ENCODE assay signal across 23 cellular contexts in the genomic region with DNA sequence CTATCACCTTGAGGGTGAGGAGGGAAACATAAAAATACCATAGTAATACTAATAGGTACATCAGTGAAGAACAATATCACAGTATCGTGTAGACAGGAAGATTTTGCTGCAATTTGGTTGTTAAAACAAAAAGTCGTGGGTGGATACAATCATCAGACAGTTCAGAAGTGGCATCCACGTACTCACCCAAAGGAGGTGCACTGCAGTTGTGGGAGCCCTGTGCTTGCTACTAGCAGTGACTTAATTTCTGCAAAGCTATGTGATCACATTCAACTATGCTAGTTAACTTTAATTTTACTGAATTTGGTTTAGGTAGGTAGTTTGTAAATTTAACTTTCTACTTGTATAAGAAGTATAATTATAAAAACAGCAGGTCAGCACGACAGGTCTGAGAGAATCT.
"Had no signal": no experiment of that assay in that cellular context is flagged by ENCODE, and none has a peak within 500 bp of the region (broad histone marks: within the 10 kb centered on the region; RNA-seq: fewer than 3 reads in every experiment).

No MANE protein-coding gene starts in this region.

- H3K9me3 ChIP-seq: colonic mucosa, esophagus muscularis mucosa, esophagus squamous epithelium, gastrocnemius medialis, gastroesophageal sphincter, heart left ventricle, heart right ventricle had no signal

- H3K27me3 ChIP-seq: colonic mucosa, esophagus muscularis mucosa, esophagus squamous epithelium, foreskin keratinocyte, gastrocnemius medialis, gastroesophageal sphincter, heart left ventricle, heart right ventricle had no signal

- H3K36me3 ChIP-seq: colonic mucosa, esophagus muscularis mucosa, esophagus squamous epithelium, gastrocnemius medialis, gastroesophageal sphincter, heart left ventricle, heart right ventricle had no signal

- DNase-seq: colonic mucosa; cortex of kidney; dermis blood vessel endothelial cell; dorsolateral prefrontal cortex; effector CD4-positive, alpha-beta T cell; effector CD8-positive, alpha-beta T cell; effector memory CD4-positive, alpha-beta T cell; effector memory CD8-positive, alpha-beta T cell; endodermal cell; erythroblast; esophagus squamous epithelium; foreskin fibroblast; foreskin keratinocyte; foreskin melanocyte; gastrocnemius medialis; glutamatergic neuron; heart left ventricle; heart right ventricle had no signal

- H3K4me3 ChIP-seq: colonic mucosa, coronary artery, dorsolateral prefrontal cortex, esophagus muscularis mucosa, esophagus squamous epithelium, gastrocnemius medialis, gastroesophageal sphincter, heart left ventricle, heart right ventricle had no signal

- ATAC-seq: effector memory CD8-positive, alpha-beta T cell; esophagus mucosa; foreskin keratinocyte; gastrocnemius medialis; gastroesophageal sphincter; heart left ventricle; heart right ventricle had no signal

- H3K27ac ChIP-seq: colonic mucosa, coronary artery, dorsolateral prefrontal cortex, epithelial cell of prostate, esophagus muscularis mucosa, esophagus squamous epithelium, foreskin keratinocyte, gastrocnemius medialis, gastroesophageal sphincter, heart left ventricle, heart right ventricle had no signal
